In the genomic region with DNA sequence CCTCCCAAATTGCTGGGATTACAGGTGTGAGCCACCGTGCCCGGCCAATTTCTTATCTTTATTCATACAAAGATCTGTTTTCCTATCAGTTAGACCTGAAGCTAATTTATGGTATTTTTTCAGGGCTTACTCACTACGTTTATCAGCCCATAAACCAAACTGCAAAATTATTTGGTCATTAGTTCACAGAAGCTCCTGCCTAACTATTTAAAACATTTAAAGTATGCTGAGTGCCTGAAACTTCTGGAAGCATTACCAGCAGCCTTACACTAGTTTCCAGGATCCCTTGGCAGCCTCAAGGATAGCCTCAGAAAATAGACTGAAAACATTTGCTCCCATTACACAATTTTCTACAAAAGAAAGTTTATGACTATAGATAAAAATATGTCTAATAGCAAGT, we compare ENCODE assay signal across 2 cellular contexts.
TF ChIP-seq lines count a peak whose summit lies in the region.

No MANE protein-coding gene starts in this region.

TF ChIP-seq in SK-N-SH treated with all-trans-retinoic acid at 6 μM for 48 hours, 23 proteins besides CTCF, POLR2A, EP300 and RAD21 (continued from another document and continues in another):
- TF ChIP-seq ZFP30 (CRISPR knock-in tag; IDR thresholded peaks at IDR 0.05) = no peak
- TF ChIP-seq SNAI2 (CRISPR knock-in tag; IDR thresholded peaks at IDR 0.05) = no peak
- no peak for TF ChIP-seq ZNF8 (CRISPR knock-in tag; IDR thresholded peaks at IDR 0.05)
- TF ChIP-seq, protein P1, sequence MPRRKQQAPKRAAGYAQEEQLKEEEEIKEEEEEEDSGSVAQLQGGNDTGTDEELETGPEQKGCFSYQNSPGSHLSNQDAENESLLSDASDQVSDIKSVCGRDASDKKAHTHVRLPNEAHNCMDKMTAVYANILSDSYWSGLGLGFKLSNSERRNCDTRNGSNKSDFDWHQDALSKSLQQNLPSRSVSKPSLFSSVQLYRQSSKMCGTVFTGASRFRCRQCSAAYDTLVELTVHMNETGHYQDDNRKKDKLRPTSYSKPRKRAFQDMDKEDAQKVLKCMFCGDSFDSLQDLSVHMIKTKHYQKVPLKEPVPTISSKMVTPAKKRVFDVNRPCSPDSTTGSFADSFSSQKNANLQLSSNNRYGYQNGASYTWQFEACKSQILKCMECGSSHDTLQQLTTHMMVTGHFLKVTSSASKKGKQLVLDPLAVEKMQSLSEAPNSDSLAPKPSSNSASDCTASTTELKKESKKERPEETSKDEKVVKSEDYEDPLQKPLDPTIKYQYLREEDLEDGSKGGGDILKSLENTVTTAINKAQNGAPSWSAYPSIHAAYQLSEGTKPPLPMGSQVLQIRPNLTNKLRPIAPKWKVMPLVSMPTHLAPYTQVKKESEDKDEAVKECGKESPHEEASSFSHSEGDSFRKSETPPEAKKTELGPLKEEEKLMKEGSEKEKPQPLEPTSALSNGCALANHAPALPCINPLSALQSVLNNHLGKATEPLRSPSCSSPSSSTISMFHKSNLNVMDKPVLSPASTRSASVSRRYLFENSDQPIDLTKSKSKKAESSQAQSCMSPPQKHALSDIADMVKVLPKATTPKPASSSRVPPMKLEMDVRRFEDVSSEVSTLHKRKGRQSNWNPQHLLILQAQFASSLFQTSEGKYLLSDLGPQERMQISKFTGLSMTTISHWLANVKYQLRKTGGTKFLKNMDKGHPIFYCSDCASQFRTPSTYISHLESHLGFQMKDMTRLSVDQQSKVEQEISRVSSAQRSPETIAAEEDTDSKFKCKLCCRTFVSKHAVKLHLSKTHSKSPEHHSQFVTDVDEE (CRISPR knock-in tag; IDR thresholded peaks at IDR 0.05) = 0 out of 2 replicates have a peak, but pooled peaks have one; percentile 42
- 0 out of 2 replicates have a peak, but pooled peaks have one; percentile 57 for TF ChIP-seq CSDC2 (CRISPR knock-in tag; IDR thresholded peaks at IDR 0.05)
- no peak for TF ChIP-seq BACH2 (CRISPR knock-in tag; IDR thresholded peaks at IDR 0.05; ENCODE audit: borderline replicate concordance)
- no peak for TF ChIP-seq ZNF565 (CRISPR knock-in tag; conservative IDR thresholded peaks at IDR 0.05; ENCODE audit: low read depth)
- TF ChIP-seq ARNTL (CRISPR knock-in tag; IDR thresholded peaks at IDR 0.05; ENCODE audit: borderline replicate concordance, low read depth) = no peak
- peak; percentile 77; the same call in 1 of the 2 replicates for TF ChIP-seq GLIS3 (CRISPR knock-in tag; IDR thresholded peaks at IDR 0.05)
- TF ChIP-seq TOX (CRISPR knock-in tag; IDR thresholded peaks at IDR 0.05; ENCODE audit: borderline replicate concordance) = no peak
- TF ChIP-seq PATZ1 (CRISPR knock-in tag; IDR thresholded peaks at IDR 0.05; ENCODE audit: borderline replicate concordance) = 0 out of 2 replicates have a peak, but pooled peaks have one; percentile 44
- no peak for TF ChIP-seq OSR1 (CRISPR knock-in tag; IDR thresholded peaks at IDR 0.05)
- peak; percentile 87; the same call in 1 of the 2 replicates for TF ChIP-seq ESRRG (CRISPR knock-in tag; IDR thresholded peaks at IDR 0.05)
- TF ChIP-seq, protein P2, sequence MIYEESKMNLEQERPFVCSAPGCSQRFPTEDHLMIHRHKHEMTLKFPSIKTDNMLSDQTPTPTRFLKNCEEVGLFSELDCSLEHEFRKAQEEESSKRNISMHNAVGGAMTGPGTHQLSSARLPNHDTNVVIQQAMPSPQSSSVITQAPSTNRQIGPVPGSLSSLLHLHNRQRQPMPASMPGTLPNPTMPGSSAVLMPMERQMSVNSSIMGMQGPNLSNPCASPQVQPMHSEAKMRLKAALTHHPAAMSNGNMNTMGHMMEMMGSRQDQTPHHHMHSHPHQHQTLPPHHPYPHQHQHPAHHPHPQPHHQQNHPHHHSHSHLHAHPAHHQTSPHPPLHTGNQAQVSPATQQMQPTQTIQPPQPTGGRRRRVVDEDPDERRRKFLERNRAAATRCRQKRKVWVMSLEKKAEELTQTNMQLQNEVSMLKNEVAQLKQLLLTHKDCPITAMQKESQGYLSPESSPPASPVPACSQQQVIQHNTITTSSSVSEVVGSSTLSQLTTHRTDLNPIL (CRISPR knock-in tag; IDR thresholded peaks at IDR 0.05; ENCODE audit: low read depth) = peak; percentile 63; the same call in 1 of the 2 replicates
- TF ChIP-seq ISL1 (CRISPR knock-in tag; IDR thresholded peaks at IDR 0.05) = peak; percentile 97
- no peak for TF ChIP-seq PPARA (CRISPR knock-in tag; IDR thresholded peaks at IDR 0.05; ENCODE audit: borderline replicate concordance)
- TF ChIP-seq CSRNP3 (CRISPR knock-in tag; IDR thresholded peaks at IDR 0.05) = peak; percentile 55; the same call in 1 of the 2 replicates
- peak; percentile 14; the same call in 1 of the 2 replicates for TF ChIP-seq ZFP3 (CRISPR knock-in tag; IDR thresholded peaks at IDR 0.05)
- no peak for TF ChIP-seq ZNF70 (CRISPR knock-in tag; IDR thresholded peaks at IDR 0.05)
- no peak for TF ChIP-seq RARB (CRISPR knock-in tag; IDR thresholded peaks at IDR 0.05)

TF ChIP-seq in SK-N-SH, 30 proteins besides CTCF, POLR2A, EP300 and RAD21 (continued from another document):
- TF ChIP-seq, protein P3, sequence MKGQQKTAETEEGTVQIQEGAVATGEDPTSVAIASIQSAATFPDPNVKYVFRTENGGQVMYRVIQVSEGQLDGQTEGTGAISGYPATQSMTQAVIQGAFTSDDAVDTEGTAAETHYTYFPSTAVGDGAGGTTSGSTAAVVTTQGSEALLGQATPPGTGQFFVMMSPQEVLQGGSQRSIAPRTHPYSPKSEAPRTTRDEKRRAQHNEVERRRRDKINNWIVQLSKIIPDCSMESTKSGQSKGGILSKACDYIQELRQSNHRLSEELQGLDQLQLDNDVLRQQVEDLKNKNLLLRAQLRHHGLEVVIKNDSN (IDR thresholded peaks at IDR 0.05; ENCODE audit: borderline replicate concordance, low read depth) = no peak
- TF ChIP-seq MAX (IDR thresholded peaks at IDR 0.05; ENCODE audit: low read depth) (no peak), GABPA (IDR thresholded peaks at IDR 0.05; ENCODE audit: low read depth) (no peak), CHD2 (IDR thresholded peaks at IDR 0.05; ENCODE audit: low read length, partially characterized antibody) (no peak), SIN3A (IDR thresholded peaks at IDR 0.05; ENCODE audit: borderline replicate concordance, low read depth, low read length) (no peak)
